ENCODE assay signal across 27 cellular contexts in genomic region chr4:60617731-60618130, GRCh38.
"Had no signal": no experiment of that assay in that cellular context is flagged by ENCODE, and none has a peak within 500 bp of the region (broad histone marks: within the 10 kb centered on the region; RNA-seq: fewer than 3 reads in every experiment).

No MANE protein-coding gene starts in this region.

- H3K4me3 Mint-ChIP-seq: mesothelial cell of epicardium; naive B cell; natural killer cell treated with Interleukin-12 subunit alpha and Interleukin-12 subunit beta and Interleukin-15 and Interleukin-18, amount 100 ng/mL, for 72 hours; neural crest cell; stimulated activated naive B cell treated with anti-CD40 and anti-IgM and Interleukin-4, amounts not matched to agents 10 μg/mL and 1 μg/mL and 100 μg/mL, for 72 hours; stimulated activated naive CD8-positive, alpha-beta T cell treated with anti-CD3 and anti-CD28 coated beads, Interleukin-15, Interleukin-2, amounts not matched to agents 100 ng/mL and 50 ng/mL, for 24 hours had no signal

- H3K36me3 Mint-ChIP-seq: naive B cell; stimulated activated naive B cell treated with anti-CD40 and anti-IgM and Interleukin-4, amounts not matched to agents 10 μg/mL and 1 μg/mL and 100 μg/mL, for 72 hours had no signal

- H2AFZ ChIP-seq: parathyroid adenoma had no signal

- H3K4me3 ChIP-seq: colonic mucosa, esophagus squamous epithelium, lung, mucosa of descending colon, right lobe of liver, suprapubic skin, transverse colon, upper lobe of right lung, uterus had no signal

- H3K27ac ChIP-seq: colonic mucosa, esophagus squamous epithelium, parathyroid adenoma, right lobe of liver, suprapubic skin, transverse colon, upper lobe of right lung, uterus had no signal

- H3K4me1 Mint-ChIP-seq: naive B cell; neural crest cell; stimulated activated naive B cell treated with anti-CD40 and anti-IgM and Interleukin-4, amounts not matched to agents 10 μg/mL and 1 μg/mL and 100 μg/mL, for 72 hours had no signal

- H3K9ac ChIP-seq: parathyroid adenoma had no signal

- H3K27me3 Mint-ChIP-seq: naive B cell; natural killer cell treated with Interleukin-12 subunit alpha and Interleukin-12 subunit beta and Interleukin-15 and Interleukin-18, amount 100 ng/mL, for 72 hours; progenitor cell of endocrine pancreas; stimulated activated naive B cell treated with anti-CD40 and anti-IgM and Interleukin-4, amounts not matched to agents 10 μg/mL and 1 μg/mL and 100 μg/mL, for 72 hours; stimulated activated naive CD8-positive, alpha-beta T cell treated with anti-CD3 and anti-CD28 coated beads, Interleukin-15, Interleukin-2, amounts not matched to agents 100 ng/mL and 50 ng/mL, for 24 hours had no signal

- ATAC-seq: left lobe of liver; mucosa of descending colon; natural killer cell treated with Interleukin-12 subunit alpha and Interleukin-12 subunit beta and Interleukin-15 and Interleukin-18, amount 100 ng/mL, for 72 hours; right lobe of liver; stimulated activated naive B cell treated with anti-CD40 and anti-IgM and Interleukin-4, amounts not matched to agents 10 μg/mL and 1 μg/mL and 100 μg/mL, for 72 hours; upper lobe of right lung had no signal

- H3K27me3 ChIP-seq: colonic mucosa, right lobe of liver, suprapubic skin, transverse colon, upper lobe of right lung, uterus had no signal

- H3K9me3 ChIP-seq: colonic mucosa, right lobe of liver, suprapubic skin, transverse colon, upper lobe of right lung, uterus had no signal

- H3K4me1 ChIP-seq: colonic mucosa, esophagus squamous epithelium, parathyroid adenoma, right lobe of liver, suprapubic skin, transverse colon, upper lobe of right lung, uterus had no signal

- DNase-seq: colonic mucosa; dermis blood vessel endothelial cell; effector memory CD4-positive, alpha-beta T cell; erythroblast; esophagus squamous epithelium; hypothalamus; kidney; mesenchymal stem cell; mucosa of descending colon; naive B cell; right lobe of liver; small intestine; stimulated activated CD4-positive, alpha-beta T cell treated with anti-CD3 and anti-CD28 coated beads, Interleukin-15, amount 100 ng/mL, for 24 hours; stimulated activated CD4-positive, alpha-beta T cell treated with anti-CD3 and anti-CD28 coated beads, Interleukin-2, amount 100 ng/mL, for 48 hours; stimulated activated naive B cell treated with anti-CD40 and anti-IgM and Interleukin-4, amounts not matched to agents 10 μg/mL and 1 μg/mL and 100 μg/mL, for 72 hours; transverse colon; upper lobe of right lung; uterus had no signal

- H3K36me3 ChIP-seq: colonic mucosa, esophagus squamous epithelium, right lobe of liver, suprapubic skin, transverse colon, upper lobe of right lung, uterus had no signal

- H3K27ac Mint-ChIP-seq: mesothelial cell of epicardium; naive B cell; natural killer cell treated with Interleukin-12 subunit alpha and Interleukin-12 subunit beta and Interleukin-15 and Interleukin-18, amount 100 ng/mL, for 72 hours; progenitor cell of endocrine pancreas; stimulated activated naive B cell treated with anti-CD40 and anti-IgM and Interleukin-4, amounts not matched to agents 10 μg/mL and 1 μg/mL and 100 μg/mL, for 72 hours; stimulated activated naive CD8-positive, alpha-beta T cell treated with anti-CD3 and anti-CD28 coated beads, Interleukin-15, Interleukin-2, amounts not matched to agents 100 ng/mL and 50 ng/mL, for 24 hours had no signal
